ENCODE assay signal across 9 cellular contexts in the genomic region with DNA sequence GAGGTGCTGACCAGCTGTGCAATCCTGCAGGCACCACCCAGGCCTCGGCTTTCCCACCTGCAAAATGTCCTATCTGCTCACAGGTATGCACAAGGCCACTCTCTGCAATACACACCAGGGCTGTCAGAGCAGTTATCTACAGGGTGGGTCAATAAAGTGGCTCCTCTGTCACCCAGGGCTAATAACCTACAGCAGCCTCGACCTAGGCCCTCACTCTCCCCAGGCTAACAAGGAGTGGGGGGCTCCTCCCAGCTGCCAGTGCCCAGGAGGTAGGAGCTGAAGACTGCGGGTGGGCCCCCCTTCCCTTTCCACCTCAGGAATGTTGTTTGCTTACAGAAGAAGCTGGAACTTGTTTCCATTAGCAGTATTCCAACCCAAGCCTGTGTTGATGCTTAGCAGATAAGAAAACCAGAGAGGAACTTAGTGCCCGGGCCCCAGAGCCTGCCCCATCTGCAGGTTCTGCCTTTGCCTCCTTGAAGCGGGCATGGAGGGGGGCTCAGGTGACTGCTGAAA. TPM values are rescaled to one million over a fixed set of nuclear protein-coding genes. Genes with fewer than 3 reads are reported as not detected.
DNase-seq lines count a peak whose midpoint lies in the region; ATAC-seq and TF ChIP-seq lines count a peak whose summit lies in the region.
"Had no signal": no experiment of that assay in that cellular context is flagged by ENCODE, and none has a peak within 500 bp of the region (broad histone marks: within the 10 kb centered on the region; RNA-seq: fewer than 3 reads in every experiment).

No MANE protein-coding gene starts in this region.

- no peak overlapping the region for H2BK15ac ChIP-seq in neuronal stem cell (ENCODE audit: low read length)

- H2BK5ac ChIP-seq in neuronal stem cell (ENCODE audit: low read length) = no peak overlapping the region

- H4K8ac ChIP-seq in neuronal stem cell (ENCODE audit: low read depth, low read length) = no peak overlapping the region

- H3K27me3 ChIP-seq in BLaER1 (no peaks in the 10 kb centered on the region), OCI-LY3 (ENCODE audit: low read depth, low read length) (no peaks in the 10 kb centered on the region), ectodermal cell (ENCODE audit: control insufficient read depth, insufficient read depth, low read length, poor library complexity, severe bottlenecking) (no peaks in the 10 kb centered on the region), neuronal stem cell (ENCODE audit: control insufficient read depth in 3 of 3, insufficient read depth in 3 of 3, low read depth in 1 of 3, low read length in 3 of 3) (no peaks in the 10 kb centered on the region)

- H3K14ac ChIP-seq in neuronal stem cell (ENCODE audit: low read length) = no peak overlapping the region

- H3K9ac ChIP-seq in BLaER1 (no peak overlapping the region), OCI-LY3 (ENCODE audit: low read length) (peak overlapping the region; percentile 46), neuronal stem cell (ENCODE audit: low read depth, low read length, poor library complexity) (no peak overlapping the region)

- H3K23ac ChIP-seq in neuronal stem cell (ENCODE audit: low read depth, low read length, poor library complexity) = no peak overlapping the region

- H3K27ac ChIP-seq in BLaER1 (no peak overlapping the region), OCI-LY3 (ENCODE audit: low read length) (peak overlapping the region; percentile 71), ectodermal cell (ENCODE audit: insufficient read depth, low read depth, low read length, poor library complexity, severe bottlenecking) (peak overlapping the region; percentile 26), neuronal stem cell (replicated peaks; ENCODE audit: low read length) (peak overlapping the region; percentile 5)

- H3K4me3 ChIP-seq in BLaER1 = no peak overlapping the region
- peak overlapping the region; percentile 4; the same call in 1 of the 2 replicates for H3K4me3 ChIP-seq in OCI-LY3 (ENCODE audit: low read length)
- no peak overlapping the region for H3K4me3 ChIP-seq in ectodermal cell (ENCODE audit: insufficient read depth, low read depth, low read length)
- H3K4me3 ChIP-seq in neuronal stem cell (ENCODE audit: low read length in 2 of 2) = no peak overlapping the region

- H3K18ac ChIP-seq in neuronal stem cell (ENCODE audit: low read length) = peak overlapping the region; percentile 3

- DNase-seq in neuronal stem cell (ENCODE audit: low spot score) = no peak
- no peak for DNase-seq in activated CD4-positive, CD25-positive, alpha-beta regulatory T cell (lab: John Stamatoyannopoulos, UW)
- no peak for DNase-seq in GDM1 (lab: John Stamatoyannopoulos, UW)
- DNase-seq: NCI-H2107 had no signal

- WGBS in ectodermal cell, 2 experiments = 65 to 72% methylated on average over 5 of the region's 5 CpGs
- no CpG with 5 or more reads among the region's 5 CpGs for WGBS in neuronal stem cell (ENCODE audit: extremely low coverage in 2 of 2, insufficient read length in 2 of 2, insufficient replicate concordance in 1 of 2), 2 donors

- H3K36me3 ChIP-seq in BLaER1 (peaks cover 68% of the 10 kb centered on the region), OCI-LY3 (replicated peaks; ENCODE audit: low read depth, low read length) (peaks cover 24% of the 10 kb centered on the region), ectodermal cell (ENCODE audit: control insufficient read depth, insufficient read depth, low read length) (no peaks in the 10 kb centered on the region), neuronal stem cell (replicated peaks in 1 of 2; ENCODE audit: control insufficient read depth in 2 of 2, insufficient read depth in 2 of 2, low read length in 2 of 2) (peaks cover 2 to 20% of the 10 kb centered on the region in 2 donors)

- TF ChIP-seq CTCF in OCI-LY3 (IDR thresholded peaks at IDR 0.05; ENCODE audit: low read depth, low read length) = no peak

- no peak overlapping the region for H3K4ac ChIP-seq in neuronal stem cell (ENCODE audit: low read length)

- no peak overlapping the region for H2BK12ac ChIP-seq in neuronal stem cell (ENCODE audit: low read length)

- ATAC-seq in GM18502 (IDR thresholded peaks at IDR 0.05; ENCODE audit: poor library complexity, unreplicated experiment) (no peak), HG02840 (IDR thresholded peaks at IDR 0.05; ENCODE audit: low FRiP score, unreplicated experiment) (no peak)

- no peak overlapping the region for H2BK120ac ChIP-seq in neuronal stem cell (ENCODE audit: low read depth, low read length)

- no peaks in the 10 kb centered on the region for H3K9me3 ChIP-seq in BLaER1
- no peaks in the 10 kb centered on the region for H3K9me3 ChIP-seq in OCI-LY3 (ENCODE audit: insufficient read depth, low read length)
- H3K9me3 ChIP-seq in ectodermal cell (ENCODE audit: control insufficient read depth, low read length) = no peaks in the 10 kb centered on the region
- no peaks in the 10 kb centered on the region for H3K9me3 ChIP-seq in neuronal stem cell (replicated peaks in 1 of 2; ENCODE audit: control insufficient read depth in 2 of 2, insufficient read depth in 1 of 2, low read depth in 1 of 2, low read length in 2 of 2)

- H2AFZ ChIP-seq in OCI-LY3 (ENCODE audit: low read depth, low read length) (no peak overlapping the region), neuronal stem cell (ENCODE audit: low read length) (no peak overlapping the region)

- peaks cover 100% of the 10 kb centered on the region for H4K20me1 ChIP-seq in BLaER1
- peaks cover 68% of the 10 kb centered on the region for H4K20me1 ChIP-seq in OCI-LY3 (ENCODE audit: insufficient read depth, low read length)

- H3K79me1 ChIP-seq in neuronal stem cell (ENCODE audit: low read depth, low read length) = peaks cover 10% of the 10 kb centered on the region

- H3K79me2 ChIP-seq in OCI-LY3 (ENCODE audit: low read length) = peaks cover 100% of the 10 kb centered on the region

- no peak overlapping the region for H4K91ac ChIP-seq in neuronal stem cell (ENCODE audit: low read depth, low read length, poor library complexity)

- peak overlapping the region; percentile 9 for H2AK5ac ChIP-seq in neuronal stem cell (ENCODE audit: low read depth, low read length)

- H3K4me2 ChIP-seq in BLaER1 (peak overlapping the region; percentile 100), OCI-LY3 (ENCODE audit: low read length) (peak overlapping the region; percentile 55), neuronal stem cell (ENCODE audit: insufficient read depth, low read length, poor library complexity, severe bottlenecking) (no peak overlapping the region)

- H3K4me1 ChIP-seq in BLaER1 (peaks cover 100% of the 10 kb centered on the region), OCI-LY3 (ENCODE audit: low read length) (peaks cover 92% of the 10 kb centered on the region), ectodermal cell (ENCODE audit: control insufficient read depth, insufficient read depth, low read length) (peaks cover 49% of the 10 kb centered on the region), neuronal stem cell (ENCODE audit: control insufficient read depth in 2 of 2, insufficient read depth in 1 of 2, low read depth in 1 of 2, low read length in 2 of 2) (peaks cover 7 to 49% of the 10 kb centered on the region in 2 donors)

RNA-seq across cellular contexts. Expression of gene MYH9, which starts 26.8 kb away (rescaled TPM):
- polyA plus RNA-seq in ectodermal cell (2013, experiment 1 of 4) = 179 TPM
- 216 TPM for polyA plus RNA-seq in ectodermal cell (2013, experiment 2 of 4)
- 128 TPM for polyA plus RNA-seq in ectodermal cell (2013, experiment 3 of 4)
- polyA plus RNA-seq in ectodermal cell (2013, experiment 4 of 4) = 141 TPM
- polyA plus RNA-seq in neuronal stem cell (2013, experiment 1 of 2) = 60.4 TPM
- 59.3 TPM for polyA plus RNA-seq in neuronal stem cell (2013, experiment 2 of 2)
